8 cellular contexts compared by ENCODE assay signal in the genomic region with DNA sequence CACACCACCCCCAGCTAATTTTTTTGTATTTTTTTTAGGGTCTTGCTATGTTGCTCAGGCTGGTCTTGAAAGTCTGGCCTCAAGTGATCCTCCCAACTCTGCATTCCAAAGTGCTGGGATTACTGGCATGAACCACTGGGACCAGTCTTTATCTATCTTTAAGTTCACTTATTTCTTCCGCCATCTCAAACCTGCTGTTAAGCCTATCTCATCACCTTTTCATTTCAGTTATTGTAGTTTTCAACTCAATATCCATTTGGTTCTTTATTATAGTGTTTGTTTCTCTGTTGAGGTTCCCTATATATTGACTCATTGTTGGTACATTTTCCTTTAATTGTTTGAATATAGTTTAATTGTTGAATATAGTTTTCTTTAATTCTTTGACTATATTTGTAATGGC.
"Had no signal": no experiment of that assay in that cellular context is flagged by ENCODE, and none has a peak within 500 bp of the region (broad histone marks: within the 10 kb centered on the region; RNA-seq: fewer than 3 reads in every experiment).

No MANE protein-coding gene starts in this region.

- DNase-seq: GDM1, GF-D8 had no signal

- H3K4me3 ChIP-seq: GM12878 had no signal

- ATAC-seq: GM12878 had no signal

- FAIRE-seq: G401.6, GM12878, GM12891, GM12892, GM18507, GM19239 had no signal
